In the genomic region with DNA sequence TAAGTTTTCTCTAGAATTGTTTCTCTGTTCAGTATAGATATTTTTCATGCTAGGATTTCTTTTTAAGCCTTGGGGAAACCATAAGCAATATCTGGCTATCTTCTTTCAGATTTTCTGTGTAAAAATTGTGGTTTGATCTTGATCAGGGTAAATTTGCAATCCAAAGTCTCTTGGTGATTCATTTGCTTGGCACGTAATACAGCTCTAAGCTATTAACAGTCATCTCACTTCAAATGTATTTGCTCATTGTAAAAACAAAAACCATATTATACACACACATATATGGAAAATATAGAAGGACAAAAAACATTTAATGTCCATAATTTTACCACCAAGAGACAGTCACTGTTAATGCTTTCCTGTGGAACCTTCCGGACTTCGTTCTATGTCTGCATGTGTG, we compare ENCODE assay signal across 22 cellular contexts.
DNase-seq lines count a peak whose midpoint lies in the region; ATAC-seq and TF ChIP-seq lines count a peak whose summit lies in the region.
"Had no signal": no experiment of that assay in that cellular context is flagged by ENCODE, and none has a peak within 500 bp of the region (broad histone marks: within the 10 kb centered on the region; RNA-seq: fewer than 3 reads in every experiment).

No MANE protein-coding gene starts in this region.

- DNase-seq in EL: peak; percentile 72
- peak; percentile 77 for DNase-seq in RPMI7951 (ENCODE audit: low read depth)
- DNase-seq in epithelial cell of esophagus (ENCODE audit: low read depth): peak; percentile 77
- DNase-seq in non-pigmented ciliary epithelial cell (ENCODE audit: low read depth): peak; percentile 60
- DNase-seq in stimulated activated naive CD4-positive, alpha-beta T cell treated with Interleukin-2 at 50 U/mL for 16 hours (lab: John Stamatoyannopoulos, UW): no peak
- no peak for DNase-seq in germinal center (ENCODE audit: low spot score)
- no peak for DNase-seq in PC-9
- DNase-seq: activated CD4-positive, alpha-beta T cell treated with anti-CD3 and anti-CD28 coated beads, Interleukin-2, amount 50 U/mL, for 4 hours; activated naive CD8-positive, alpha-beta T cell treated with anti-CD3 and anti-CD28 coated beads, Interleukin-2, amount 10 ng/mL, durations not matched to agents 7 days and 5 days; activated T-cell treated with anti-CD3 and anti-CD28 coated beads, Interleukin-2, amount 50 U/mL, for 48 hours; Calu3; HCEC 1CT; hippocampal formation; left cardiac atrium; mucosa of descending colon; NCI-H748 treated with DMSO at 0.1 percent for 48 hours; nucleus accumbens; sigmoid colon; stimulated activated CD4-positive, alpha-beta T cell treated with anti-CD3 and anti-CD28 coated beads, Interleukin-2, amount 100 ng/mL, for 48 hours had no signal

- BruUV-seq in PC-9 (replicated peaks; lab: Mats Ljungman, UMichigan): no TSS peak

- H3K36me3 ChIP-seq in PC-9 (ENCODE audit: low read depth): no peaks in the 10 kb centered on the region
- H3K36me3 ChIP-seq: sigmoid colon, suprapubic skin had no signal

- TF ChIP-seq CTCF in epithelial cell of esophagus (IDR thresholded peaks at IDR 0.05; ENCODE audit: insufficient read depth, low read depth, low read length, missing control alignments) (no peak), PC-9 (conservative IDR thresholded peaks at IDR 0.05) (no peak)

- CTCF ChIA-PET in PC-9 (lab: Charles Lee): no interaction called here

- no peak overlapping the region for H2AFZ ChIP-seq in PC-9

- H3F3A ChIP-seq in PC-9 (ENCODE audit: insufficient read depth, low read depth): no peaks in the 10 kb centered on the region

- intact Hi-C loops in PC-9 (cut with micrococcal nuclease; ENCODE audit: unreplicated experiment): no loop called here

- H3K27me3 ChIP-seq in PC-9 (ENCODE audit: insufficient read depth, low read depth): peaks cover 53% of the 10 kb centered on the region
- H3K27me3 ChIP-seq: sigmoid colon, suprapubic skin had no signal

- no peak overlapping the region for H3K27ac ChIP-seq in PC-9
- H3K27ac ChIP-seq: sigmoid colon, suprapubic skin had no signal

- POLR2A ChIA-PET in PC-9 (lab: Charles Lee; ENCODE audit: unreplicated experiment): interaction anchor here (0.6 kb wide), 1 partner anchor 59 kb away, joined by 3 read pairs; no protein-coding TSS in a partner anchor

- no peaks in the 10 kb centered on the region for H3K4me1 ChIP-seq in PC-9 (replicated peaks; ENCODE audit: insufficient read depth)
- H3K4me1 ChIP-seq: sigmoid colon, suprapubic skin had no signal

- H3K4me3 ChIP-seq in epithelial cell of esophagus (ENCODE audit: low read length) (no peak overlapping the region), PC-9 (no peak overlapping the region)
- H3K4me3 ChIP-seq: mucosa of descending colon, sigmoid colon, suprapubic skin had no signal

- no peak for ATAC-seq in HG02981 (IDR thresholded peaks at IDR 0.05; ENCODE audit: unreplicated experiment)
- ATAC-seq: left cardiac atrium, mucosa of descending colon, Panc1 had no signal

- H3K4me2 ChIP-seq in PC-9: no peak overlapping the region

- H3K9me3 ChIP-seq in PC-9 (ENCODE audit: insufficient read depth, low read depth): no peaks in the 10 kb centered on the region
- H3K9me3 ChIP-seq: mucosa of descending colon, sigmoid colon, suprapubic skin had no signal

- no peaks in the 10 kb centered on the region for H3K9me2 ChIP-seq in PC-9 (ENCODE audit: insufficient read depth)

- no peaks in the 10 kb centered on the region for H4K20me1 ChIP-seq in PC-9 (ENCODE audit: insufficient read depth)

- no peaks in the 10 kb centered on the region for H3K79me2 ChIP-seq in PC-9 (ENCODE audit: low read depth)

Comparison
In these comparisons a context has a peak if more than half of its experiments do, and no peak if none do; other contexts are left out.
1. DNase-seq: peak in EL (single experiment), RPMI7951 (single experiment), epithelial cell of esophagus (single experiment) and non-pigmented ciliary epithelial cell (single experiment); none in stimulated activated naive CD4-positive, alpha-beta T cell treated with Interleukin-2 at 50 U/mL for 16 hours (single experiment), germinal center (single experiment) and PC-9 (0 of 2).